In the genomic region with DNA sequence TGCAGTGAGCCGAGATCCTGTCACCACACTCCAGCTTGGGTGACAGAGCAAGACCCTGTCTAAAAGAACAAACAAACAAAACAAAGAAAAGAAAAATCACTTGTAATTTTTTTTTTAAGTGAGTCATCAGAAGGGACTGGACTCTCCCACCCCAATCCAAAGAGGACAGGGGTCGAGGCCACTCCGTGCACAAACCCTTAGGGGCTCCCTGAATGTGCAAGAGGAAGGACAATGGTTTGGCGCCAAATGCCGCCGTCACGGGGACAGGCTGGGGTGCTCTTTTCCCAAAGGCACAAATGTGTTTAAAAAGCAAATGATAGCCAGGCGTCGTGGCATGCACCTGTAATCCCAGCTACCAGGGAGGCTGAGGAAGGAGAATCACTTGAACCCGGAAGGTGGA, we compare ENCODE assay signal across 19 cellular contexts.
"Had no signal": no experiment of that assay in that cellular context is flagged by ENCODE, and none has a peak within 500 bp of the region (broad histone marks: within the 10 kb centered on the region; RNA-seq: fewer than 3 reads in every experiment).

No MANE protein-coding gene starts in this region.

- H3K9ac ChIP-seq: SK-N-SH had no signal

- H3K4me2 ChIP-seq: SK-N-SH had no signal

- H3K9me3 ChIP-seq: SK-N-SH had no signal

- FAIRE-seq: RCC 7860 had no signal

- DNase-seq: Karpas-422, KG1, MM.1S, NCI-H1092 treated with DMSO at 0.1 percent for 48 hours, NCI-H1436, NCI-H187, NCI-H2029, NCI-H2081 treated with DMSO at 0.1 percent for 48 hours, NCI-H2171, NCI-H226, NCI-H446, NCI-H510A, NCI-H524 treated with DMSO at 0.1 percent for 48 hours, NCI-H69, NCI-H774, RPMI8226, SHP77, SK-N-SH had no signal
